7 cellular contexts compared by ENCODE assay signal in the genomic region with DNA sequence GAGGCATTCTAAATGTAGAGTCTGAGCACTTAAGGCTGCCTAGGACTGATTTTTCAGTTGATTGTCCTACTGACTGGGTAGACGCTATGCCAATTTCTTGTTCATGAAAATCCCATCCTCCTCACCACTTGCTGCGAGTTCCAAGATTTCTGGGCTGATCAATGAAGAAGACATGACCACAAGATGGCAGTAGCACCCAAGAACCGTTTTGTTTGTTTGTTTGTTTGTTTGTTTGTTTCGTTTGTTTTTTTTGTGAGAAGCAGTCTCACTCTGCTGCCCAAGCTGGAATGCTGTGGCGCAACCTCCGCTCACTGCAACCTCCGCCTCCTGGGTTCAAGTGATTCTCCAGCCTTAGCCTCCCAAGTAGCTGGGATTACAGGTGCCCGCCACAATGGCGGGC. TPM values are rescaled to one million over a fixed set of nuclear protein-coding genes. Genes with fewer than 3 reads are reported as not detected.
DNase-seq lines count a peak whose midpoint lies in the region; ATAC-seq and TF ChIP-seq lines count a peak whose summit lies in the region.
"Not testable (repeated sequence)": the region's sequence is repeated elsewhere in the genome, so short reads cannot be mapped to it uniquely, and the experiment has no call there.

No MANE protein-coding gene starts in this region.

- H3K36me3 Mint-ChIP-seq in chondrocyte (ENCODE audit: low read depth); natural killer cell: not testable (repeated sequence)

- not testable (repeated sequence) for H3K4me3 Mint-ChIP-seq in chondrocyte (ENCODE audit: unreplicated experiment); natural killer cell

- not testable (repeated sequence) for H3K27ac Mint-ChIP-seq in chondrocyte (ENCODE audit: unreplicated experiment); natural killer cell

- H3K27ac ChIP-seq in WERI-Rb-1, foreskin keratinocyte: not testable (repeated sequence)

- DNase-seq in DMS114 treated with DMSO at 0.1 percent for 48 hours (lab: John Stamatoyannopoulos, UW; ENCODE audit: unreplicated experiment) (peak; percentile 30), NCI-H2227 (lab: John Stamatoyannopoulos, UW; ENCODE audit: unreplicated experiment) (peak; percentile 10)
- not testable (repeated sequence) for DNase-seq in GM20000 (ENCODE audit: low spot score); WERI-Rb-1; chondrocyte (ENCODE audit: low spot score); foreskin keratinocyte; natural killer cell

- not testable (repeated sequence) for H3K36me3 ChIP-seq in WERI-Rb-1

- not testable (repeated sequence) for H3K9me3 Mint-ChIP-seq in chondrocyte (ENCODE audit: low read depth); natural killer cell

- not testable (repeated sequence) for H3K4me3 ChIP-seq in WERI-Rb-1 (ENCODE audit: low read depth, low read length)

- not testable (repeated sequence) for ATAC-seq in foreskin keratinocyte, natural killer cell

- not testable (repeated sequence) for H3K4me1 Mint-ChIP-seq in chondrocyte (ENCODE audit: low read depth); natural killer cell

- H3K9me3 ChIP-seq in WERI-Rb-1 (ENCODE audit: severe bottlenecking): not testable (repeated sequence)

- intact Hi-C loops in natural killer cell (cut with micrococcal nuclease): loop anchor here (5.0 kb wide), 1 partner anchor 334 kb away; no protein-coding TSS in a partner anchor

- H3K27me3 Mint-ChIP-seq in chondrocyte (ENCODE audit: low read depth): not testable (repeated sequence)
- H3K27me3 Mint-ChIP-seq in natural killer cell (ENCODE audit: low read depth in 2 of 2): peaks cover 0 to 16% of the 10 kb centered on the region in 2 donors

- not testable (repeated sequence) for H3K27me3 ChIP-seq in WERI-Rb-1 (ENCODE audit: insufficient read depth, low read depth, severe bottlenecking); foreskin keratinocyte

- TF ChIP-seq CTCF in GM20000 (IDR thresholded peaks at IDR 0.05; ENCODE audit: extremely low read depth, missing control alignments) (peak; percentile 28), WERI-Rb-1 (IDR thresholded peaks at IDR 0.05; ENCODE audit: low read depth, low read length) (peak; percentile 54), chondrocyte (IDR thresholded peaks at IDR 0.05) (peak; percentile 73), foreskin keratinocyte (conservative IDR thresholded peaks at IDR 0.05) (peak; percentile 49), natural killer cell (IDR thresholded peaks at IDR 0.05) (peak; percentile 14)

- H3K4me1 ChIP-seq in foreskin keratinocyte: not testable (repeated sequence)

RNA-seq across cellular contexts. Expression of gene ZXDB, which starts 8.9 kb away (rescaled TPM):
- 7.3 to 9.5 TPM (median 9.3 TPM) in 3 replicates for total RNA-seq in chondrocyte
- 7.2 and 8.2 TPM in 2 replicates for total RNA-seq in foreskin keratinocyte
- polyA plus RNA-seq in foreskin keratinocyte: 2.0 and 2.3 TPM in 2 replicates
- 10 to 100 TPM; 16.2 to 18.0 (median 17.7) TPM for total RNA-seq in natural killer cell

Comparison
In these comparisons a context has a peak if more than half of its experiments do, and no peak if none do; other contexts are left out.
1. CTCF ChIP-seq: peak in every context shown above with its lines; median percentile 73 in chondrocyte; 54 in WERI-Rb-1; 49 in foreskin keratinocyte; 28 in GM20000; 14 in natural killer cell.